Comparison of ENCODE assay signal across 11 cellular contexts in genomic region chr1:67626495-67627235, GRCh38. TPM values are rescaled to one million over a fixed set of nuclear protein-coding genes. Genes with fewer than 3 reads are reported as not detected.
DNase-seq lines count a peak whose midpoint lies in the region; ATAC-seq, FAIRE-seq and TF ChIP-seq lines count a peak whose summit lies in the region.
"Had no signal": no experiment of that assay in that cellular context is flagged by ENCODE, and none has a peak within 500 bp of the region (broad histone marks: within the 10 kb centered on the region; RNA-seq: fewer than 3 reads in every experiment).

No MANE protein-coding gene starts in this region.

- POLR2A ChIA-PET in CD8-positive, alpha-beta T cell (lab: Charles Lee) = interaction anchor here (0.6 kb wide), 1 partner anchor 73 kb away, joined by 3 read pairs; no protein-coding TSS in a partner anchor
- POLR2A ChIA-PET in activated CD4-positive, alpha-beta memory T cell treated with anti-CD3 and anti-CD28 coated beads, Interleukin-2, amount 10 ng/mL, durations not matched to agents 7 days and 5 days (lab: Charles Lee) = no interaction called here

- intact Hi-C loops in CD8-positive, alpha-beta T cell (cut with DNase I, micrococcal nuclease) = no loop called here

- H3K9ac ChIP-seq in endodermal cell (ENCODE audit: extremely low read depth, low read length, poor library complexity, severe bottlenecking) = no peak overlapping the region

- H3K27ac ChIP-seq in small intestine (ENCODE audit: low read depth in 1 of 2, low read length in 1 of 2) = no peak overlapping the region
- H3K27ac ChIP-seq in endodermal cell (ENCODE audit: low read depth, low read length) = no peak overlapping the region
- no peak overlapping the region for H3K27ac ChIP-seq in CD8-positive, alpha-beta T cell (ENCODE audit: low read depth, low read length)
- H3K27ac ChIP-seq: colonic mucosa had no signal

- no peak overlapping the region for H3K4me3 Mint-ChIP-seq in activated T-helper 17 cell treated with anti-CD3 and anti-CD28 coated beads, Interleukin-2, amount 50 U/mL, for 72 hours
- H3K4me3 Mint-ChIP-seq in endodermal cell = no peak overlapping the region
- H3K4me3 Mint-ChIP-seq in CD8-positive, alpha-beta T cell = no peak overlapping the region
- H3K4me3 Mint-ChIP-seq in activated CD4-positive, alpha-beta memory T cell treated with anti-CD3 and anti-CD28 coated beads, Interleukin-2, amount 10 ng/mL, durations not matched to agents 7 days and 5 days = no peak overlapping the region
- H3K4me3 Mint-ChIP-seq: WTC11 had no signal

- FAIRE-seq in small intestine (lab: Jason Lieb, UNC) = no peak

- H3K4me3 ChIP-seq in fibroblast of villous mesenchyme (ENCODE audit: low read depth, low read length) (no peak overlapping the region), small intestine (ENCODE audit: low read depth in 1 of 2, low read length in 2 of 2) (no peak overlapping the region), endodermal cell (ENCODE audit: low read length) (no peak overlapping the region)
- no peak overlapping the region for H3K4me3 ChIP-seq in CD8-positive, alpha-beta T cell (ENCODE audit: low read depth, low read length)
- H3K4me3 ChIP-seq: colonic mucosa had no signal

- DNase-seq in HS-27A (ENCODE audit: low read depth) (peak; percentile 41), fibroblast of villous mesenchyme (ENCODE audit: low read depth) (peak; percentile 60), small intestine (peak; percentile 57), endodermal cell (no peak)
- DNase-seq in CD8-positive, alpha-beta T cell = no peak
- no peak for DNase-seq in activated effector memory CD4-positive, alpha-beta T cell treated with Interleukin-2 at 50 U/mL for 16 hours
- DNase-seq in activated CD4-positive, alpha-beta memory T cell treated with anti-CD3 and anti-CD28 coated beads, Interleukin-2, amount 10 ng/mL, durations not matched to agents 7 days and 5 days = no peak
- DNase-seq: colonic mucosa, NCI-H2029 treated with DMSO at 0.1 percent for 48 hours had no signal

- CTCF ChIA-PET in CD8-positive, alpha-beta T cell (lab: Charles Lee) = no interaction called here
- CTCF ChIA-PET in activated CD4-positive, alpha-beta memory T cell treated with anti-CD3 and anti-CD28 coated beads, Interleukin-2, amount 10 ng/mL, durations not matched to agents 7 days and 5 days (lab: Charles Lee) = no interaction called here

- peak; percentile 74 for ATAC-seq in activated T-helper 17 cell treated with anti-CD3 and anti-CD28 coated beads, Interleukin-2, amount 50 U/mL, for 72 hours (replicated peaks)
- ATAC-seq in CD8-positive, alpha-beta T cell = no peak
- ATAC-seq: WTC11 had no signal

- H3K4me1 Mint-ChIP-seq in activated T-helper 17 cell treated with anti-CD3 and anti-CD28 coated beads, Interleukin-2, amount 50 U/mL, for 72 hours = peaks cover 6% of the 10 kb centered on the region
- H3K4me1 Mint-ChIP-seq in endodermal cell = no peaks in the 10 kb centered on the region
- H3K4me1 Mint-ChIP-seq in CD8-positive, alpha-beta T cell (ENCODE audit: low read depth) = no peaks in the 10 kb centered on the region
- peaks cover 1% of the 10 kb centered on the region for H3K4me1 Mint-ChIP-seq in activated CD4-positive, alpha-beta memory T cell treated with anti-CD3 and anti-CD28 coated beads, Interleukin-2, amount 10 ng/mL, durations not matched to agents 7 days and 5 days
- H3K4me1 Mint-ChIP-seq: WTC11 had no signal

- H3K9me3 Mint-ChIP-seq in activated T-helper 17 cell treated with anti-CD3 and anti-CD28 coated beads, Interleukin-2, amount 50 U/mL, for 72 hours = peaks cover 3% of the 10 kb centered on the region
- no peaks in the 10 kb centered on the region for H3K9me3 Mint-ChIP-seq in endodermal cell
- no peaks in the 10 kb centered on the region for H3K9me3 Mint-ChIP-seq in CD8-positive, alpha-beta T cell
- H3K9me3 Mint-ChIP-seq in activated CD4-positive, alpha-beta memory T cell treated with anti-CD3 and anti-CD28 coated beads, Interleukin-2, amount 10 ng/mL, durations not matched to agents 7 days and 5 days = no peaks in the 10 kb centered on the region

- H3K9me3 ChIP-seq in small intestine (ENCODE audit: control insufficient read depth, low read depth) (no peaks in the 10 kb centered on the region), endodermal cell (ENCODE audit: control insufficient read depth, low read length) (no peaks in the 10 kb centered on the region)
- H3K9me3 ChIP-seq in CD8-positive, alpha-beta T cell (ENCODE audit: low read length) = no peaks in the 10 kb centered on the region
- H3K9me3 ChIP-seq: colonic mucosa had no signal

- H3K27me3 ChIP-seq in small intestine (ENCODE audit: control insufficient read depth in 2 of 2, insufficient read depth in 2 of 2, low read length in 2 of 2) (no peaks in the 10 kb centered on the region), endodermal cell (ENCODE audit: control insufficient read depth, insufficient read depth, low read length, poor library complexity, severe bottlenecking) (no peaks in the 10 kb centered on the region)
- H3K27me3 ChIP-seq in CD8-positive, alpha-beta T cell (ENCODE audit: insufficient read depth, low read length) = no peaks in the 10 kb centered on the region
- H3K27me3 ChIP-seq: colonic mucosa had no signal

- TF ChIP-seq CTCF in fibroblast of villous mesenchyme (IDR thresholded peaks at IDR 0.05; ENCODE audit: insufficient read depth, low read depth, low read length) = no peak
- no peak for TF ChIP-seq CTCF in endodermal cell (conservative IDR thresholded peaks at IDR 0.05)
- no peak for TF ChIP-seq CTCF in CD8-positive, alpha-beta T cell (IDR thresholded peaks at IDR 0.05)

- H3K36me3 ChIP-seq in small intestine (ENCODE audit: control insufficient read depth in 2 of 2, insufficient read depth in 2 of 2, low read length in 2 of 2) (no peaks in the 10 kb centered on the region), endodermal cell (ENCODE audit: control insufficient read depth, insufficient read depth, low read length) (no peaks in the 10 kb centered on the region)
- H3K36me3 ChIP-seq in CD8-positive, alpha-beta T cell (ENCODE audit: insufficient read depth, low read length) = no peaks in the 10 kb centered on the region
- H3K36me3 ChIP-seq: colonic mucosa had no signal

- H3K27ac Mint-ChIP-seq in activated T-helper 17 cell treated with anti-CD3 and anti-CD28 coated beads, Interleukin-2, amount 50 U/mL, for 72 hours = no peak overlapping the region
- H3K27ac Mint-ChIP-seq in endodermal cell = no peak overlapping the region
- H3K27ac Mint-ChIP-seq in CD8-positive, alpha-beta T cell = no peak overlapping the region
- no peak overlapping the region for H3K27ac Mint-ChIP-seq in activated CD4-positive, alpha-beta memory T cell treated with anti-CD3 and anti-CD28 coated beads, Interleukin-2, amount 10 ng/mL, durations not matched to agents 7 days and 5 days
- H3K27ac Mint-ChIP-seq: WTC11 had no signal

- 71 to 76% (median 74%) methylated on average over 3 of the region's 3 CpGs for WGBS in small intestine, 3 donors
- WGBS in endodermal cell (ENCODE audit: insufficient coverage in 1 of 2, insufficient read length in 1 of 2), 2 experiments = 90% methylated on average over 3 of the region's 3 CpGs; no CpG with 5 or more reads in 1 of the 2 experiments

- H3K27me3 Mint-ChIP-seq in activated T-helper 17 cell treated with anti-CD3 and anti-CD28 coated beads, Interleukin-2, amount 50 U/mL, for 72 hours = peaks cover 9% of the 10 kb centered on the region
- peaks cover 8% of the 10 kb centered on the region for H3K27me3 Mint-ChIP-seq in endodermal cell (ENCODE audit: insufficient read depth)
- H3K27me3 Mint-ChIP-seq in CD8-positive, alpha-beta T cell (ENCODE audit: low read depth) = peaks cover 7% of the 10 kb centered on the region
- H3K27me3 Mint-ChIP-seq in activated CD4-positive, alpha-beta memory T cell treated with anti-CD3 and anti-CD28 coated beads, Interleukin-2, amount 10 ng/mL, durations not matched to agents 7 days and 5 days = peaks cover 4% of the 10 kb centered on the region

- H3K4me1 ChIP-seq in small intestine (ENCODE audit: control insufficient read depth in 2 of 2, insufficient read depth in 1 of 2, low read depth in 1 of 2, low read length in 1 of 2) (no peaks in the 10 kb centered on the region), endodermal cell (ENCODE audit: control insufficient read depth, insufficient read depth, low read length) (no peaks in the 10 kb centered on the region)
- no peaks in the 10 kb centered on the region for H3K4me1 ChIP-seq in CD8-positive, alpha-beta T cell (ENCODE audit: insufficient read depth, low read length)
- H3K4me1 ChIP-seq: colonic mucosa had no signal

- no peaks in the 10 kb centered on the region for H3K36me3 Mint-ChIP-seq in activated T-helper 17 cell treated with anti-CD3 and anti-CD28 coated beads, Interleukin-2, amount 50 U/mL, for 72 hours (ENCODE audit: low read depth)
- no peaks in the 10 kb centered on the region for H3K36me3 Mint-ChIP-seq in endodermal cell (ENCODE audit: low read depth)
- no peaks in the 10 kb centered on the region for H3K36me3 Mint-ChIP-seq in CD8-positive, alpha-beta T cell
- no peaks in the 10 kb centered on the region for H3K36me3 Mint-ChIP-seq in activated CD4-positive, alpha-beta memory T cell treated with anti-CD3 and anti-CD28 coated beads, Interleukin-2, amount 10 ng/mL, durations not matched to agents 7 days and 5 days (ENCODE audit: low read depth)
- H3K36me3 Mint-ChIP-seq: WTC11 had no signal

RNA-seq across cellular contexts. Expression of gene GADD45A, which starts 58.3 kb away (rescaled TPM):
- total RNA-seq in activated T-helper 17 cell treated with anti-CD3 and anti-CD28 coated beads, Interleukin-2, amount 50 U/mL, for 72 hours = 10 to 100 TPM; 70.9 to 83.8 TPM
- total RNA-seq in fibroblast of villous mesenchyme (54.8 and 60.2 TPM in 2 replicates), endodermal cell (10 to 100 TPM; 48.0 to 52.4 TPM)
- polyA plus RNA-seq in small intestine = 10 to 100 TPM; 31.2 to 76.3 (median 64.8) TPM
- 31.4 TPM for polyA plus RNA-seq in endodermal cell (2013, experiment 1 of 2)
- 34.8 TPM for polyA plus RNA-seq in endodermal cell (2013, experiment 2 of 2)
- total RNA-seq in CD8-positive, alpha-beta T cell = 100 to 1,000 TPM; 194 to 196 TPM
- total RNA-seq in activated CD4-positive, alpha-beta memory T cell treated with anti-CD3 and anti-CD28 coated beads, Interleukin-2, amount 10 ng/mL, durations not matched to agents 7 days and 5 days = 10 to 100 TPM; 29.5 to 30.7 TPM

Comparison
In these comparisons a context has a peak if more than half of its experiments do, and no peak if none do; other contexts are left out.
1. DNase-seq: peak in HS-27A (single experiment), fibroblast of villous mesenchyme (single experiment) and small intestine (single experiment); none in endodermal cell (single experiment), CD8-positive, alpha-beta T cell (0 of 7), activated effector memory CD4-positive, alpha-beta T cell treated with Interleukin-2 at 50 U/mL for 16 hours (single experiment) and activated CD4-positive, alpha-beta memory T cell treated with anti-CD3 and anti-CD28 coated beads, Interleukin-2, amount 10 ng/mL, durations not matched to agents 7 days and 5 days (single experiment).